In the genomic region with DNA sequence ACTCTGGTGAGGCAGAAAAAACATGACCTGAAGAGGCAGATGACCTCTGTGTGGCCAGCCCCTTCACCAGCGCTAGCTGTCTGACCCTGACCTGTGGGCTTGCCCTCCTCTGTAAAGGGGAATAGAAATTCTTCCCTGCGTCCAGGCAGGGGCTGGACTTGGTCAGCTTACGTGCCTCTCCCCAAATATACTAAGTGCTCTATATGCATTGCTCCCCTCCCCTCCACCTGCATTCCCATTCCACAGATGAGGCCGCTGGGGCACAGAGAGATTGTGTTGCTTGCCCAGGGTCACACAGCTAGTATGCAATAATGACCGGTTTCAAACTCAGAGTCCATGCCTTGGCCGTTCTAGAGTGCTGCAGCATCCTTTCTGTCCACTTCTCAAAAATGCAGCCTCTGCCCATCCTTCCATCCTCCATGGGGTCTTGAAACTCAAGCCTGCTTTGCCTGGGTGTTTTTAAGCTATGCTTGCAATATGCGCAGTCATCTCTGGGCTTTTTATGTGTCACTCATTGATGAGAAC, we compare ENCODE assay signal across 15 cellular contexts.
DNase-seq lines count a peak whose midpoint lies in the region; TF ChIP-seq lines count a peak whose summit lies in the region.
"Had no signal": no experiment of that assay in that cellular context is flagged by ENCODE, and none has a peak within 500 bp of the region (broad histone marks: within the 10 kb centered on the region; RNA-seq: fewer than 3 reads in every experiment).

No MANE protein-coding gene starts in this region.

- no peak overlapping the region for H3K27ac ChIP-seq in BLaER1
- H3K27ac ChIP-seq in coronary artery, result peak overlapping the region in 1 of 2 donors; percentile 7
- peak overlapping the region; percentile 22 for H3K27ac ChIP-seq in muscle layer of colon (ENCODE audit: low read depth, low read length)
- H3K27ac ChIP-seq in sigmoid colon, result peak overlapping the region in 3 of 4 donors; percentile 68 to 94 (median 81)

- no peaks in the 10 kb centered on the region for H4K20me1 ChIP-seq in BLaER1
- H4K20me1 ChIP-seq: BLaER1 treated with 17β-estradiol and CSF1 and Interleukin-3, amounts not matched to agents 10 nM and 100 nM had no signal

- no peak for TF ChIP-seq EP300 in sigmoid colon (IDR thresholded peaks at IDR 0.05)

- 0 out of 2 replicates have a peak overlapping the region, but pooled peaks have one; percentile 85 for H3K4me2 ChIP-seq in BLaER1

- H3K4me1 ChIP-seq in BLaER1 (peaks cover 81% of the 10 kb centered on the region), muscle layer of colon (ENCODE audit: insufficient read depth, low read length) (peaks cover 45% of the 10 kb centered on the region), sigmoid colon (peaks cover 0 to 72% (median 64%) of the 10 kb centered on the region in 4 donors)

- DNase-seq in coronary artery (ENCODE audit: low spot score) (peak; percentile 62), sigmoid colon (no peak), NCI-H524 (lab: John Stamatoyannopoulos, UW) (no peak), SHP77 treated with DMSO at 0.1 percent for 48 hours (lab: John Stamatoyannopoulos, UW) (no peak), DMS 273 treated with DMSO at 0.1 percent for 48 hours (lab: John Stamatoyannopoulos, UW) (no peak)
- DNase-seq: 8988T; CD4-positive, CD25-positive, alpha-beta regulatory T cell; CD8-positive, alpha-beta memory T cell; COR-L47; GOT3; H7; HFFc6 had no signal

- no peak overlapping the region for H3K4me3 ChIP-seq in BLaER1
- H3K4me3 ChIP-seq in coronary artery, result no peak overlapping the region
- no peak overlapping the region for H3K4me3 ChIP-seq in muscle layer of colon (ENCODE audit: low read depth in 1 of 2, low read length in 2 of 2)
- H3K4me3 ChIP-seq in sigmoid colon, result no peak overlapping the region
- H3K4me3 ChIP-seq: BLaER1 treated with 17β-estradiol and CSF1 and Interleukin-3, amounts not matched to agents 10 nM and 100 nM had no signal

- H3K9ac ChIP-seq in BLaER1 (no peak overlapping the region), muscle layer of colon (ENCODE audit: low read length) (no peak overlapping the region)
- H3K9ac ChIP-seq: BLaER1 treated with 17β-estradiol and CSF1 and Interleukin-3, amounts not matched to agents 10 nM and 100 nM had no signal

- WGBS in sigmoid colon, 2 donors, result 88 to 92% methylated on average over 7 of the region's 7 CpGs

- H3K27me3 ChIP-seq in BLaER1 (no peaks in the 10 kb centered on the region), muscle layer of colon (ENCODE audit: control insufficient read depth in 1 of 2, insufficient read depth in 2 of 2, low read length in 2 of 2) (no peaks in the 10 kb centered on the region), sigmoid colon (no peaks in the 10 kb centered on the region)

- intact Hi-C loops in sigmoid colon (cut with DNase I), result loop anchor here (5.0 kb wide), 1 partner anchor 76 kb away; no protein-coding TSS in a partner anchor

- no peak for TF ChIP-seq POLR2A in sigmoid colon (IDR thresholded peaks at IDR 0.05)

- no peaks in the 10 kb centered on the region for H3K9me3 ChIP-seq in BLaER1
- no peaks in the 10 kb centered on the region for H3K9me3 ChIP-seq in muscle layer of colon (ENCODE audit: low read length)
- H3K9me3 ChIP-seq in sigmoid colon, result no peaks in the 10 kb centered on the region
- H3K9me3 ChIP-seq: BLaER1 treated with 17β-estradiol and CSF1 and Interleukin-3, amounts not matched to agents 10 nM and 100 nM had no signal

- H3K36me3 ChIP-seq in BLaER1 (no peaks in the 10 kb centered on the region), muscle layer of colon (ENCODE audit: insufficient read depth, low read length) (no peaks in the 10 kb centered on the region), sigmoid colon (peaks cover 0 to 4% (median 0%) of the 10 kb centered on the region in 4 donors)
- H3K36me3 ChIP-seq: BLaER1 treated with 17β-estradiol and CSF1 and Interleukin-3, amounts not matched to agents 10 nM and 100 nM had no signal

- TF ChIP-seq CTCF in coronary artery (IDR thresholded peaks at IDR 0.05), result no peak
- TF ChIP-seq CTCF in sigmoid colon (IDR thresholded peaks at IDR 0.05), result no peak
